6 cellular contexts compared by ENCODE assay signal in genomic region chr20:44191640-44192039, GRCh38. TPM values are rescaled to one million over a fixed set of nuclear protein-coding genes. Genes with fewer than 3 reads are reported as not detected.
"Had no signal": no experiment of that assay in that cellular context is flagged by ENCODE, and none has a peak within 500 bp of the region (broad histone marks: within the 10 kb centered on the region; RNA-seq: fewer than 3 reads in every experiment).

No MANE protein-coding gene starts in this region.

RNA-seq across cellular contexts. Expression of gene JPH2, which starts 4.7 kb away (rescaled TPM):
- total RNA-seq: OCI-LY7 had no signal

RNA-seq across cellular contexts. Expression of gene GDAP1L1, which starts 55.5 kb away (rescaled TPM):
- total RNA-seq: LHCN-M2, PC-9, RPMI7951, SJCRH30, SK-MEL-5 had no signal
